ENCODE assay signal across 1 cellular context in genomic region chr13:27151798-27152599, GRCh38.
TF ChIP-seq lines count a peak whose summit lies in the region.

No MANE protein-coding gene starts in this region.

TF ChIP-seq in HEK293, 187 proteins besides CTCF, POLR2A, EP300 and RAD21 (continued from another document):
- TF ChIP-seq, protein P1, sequence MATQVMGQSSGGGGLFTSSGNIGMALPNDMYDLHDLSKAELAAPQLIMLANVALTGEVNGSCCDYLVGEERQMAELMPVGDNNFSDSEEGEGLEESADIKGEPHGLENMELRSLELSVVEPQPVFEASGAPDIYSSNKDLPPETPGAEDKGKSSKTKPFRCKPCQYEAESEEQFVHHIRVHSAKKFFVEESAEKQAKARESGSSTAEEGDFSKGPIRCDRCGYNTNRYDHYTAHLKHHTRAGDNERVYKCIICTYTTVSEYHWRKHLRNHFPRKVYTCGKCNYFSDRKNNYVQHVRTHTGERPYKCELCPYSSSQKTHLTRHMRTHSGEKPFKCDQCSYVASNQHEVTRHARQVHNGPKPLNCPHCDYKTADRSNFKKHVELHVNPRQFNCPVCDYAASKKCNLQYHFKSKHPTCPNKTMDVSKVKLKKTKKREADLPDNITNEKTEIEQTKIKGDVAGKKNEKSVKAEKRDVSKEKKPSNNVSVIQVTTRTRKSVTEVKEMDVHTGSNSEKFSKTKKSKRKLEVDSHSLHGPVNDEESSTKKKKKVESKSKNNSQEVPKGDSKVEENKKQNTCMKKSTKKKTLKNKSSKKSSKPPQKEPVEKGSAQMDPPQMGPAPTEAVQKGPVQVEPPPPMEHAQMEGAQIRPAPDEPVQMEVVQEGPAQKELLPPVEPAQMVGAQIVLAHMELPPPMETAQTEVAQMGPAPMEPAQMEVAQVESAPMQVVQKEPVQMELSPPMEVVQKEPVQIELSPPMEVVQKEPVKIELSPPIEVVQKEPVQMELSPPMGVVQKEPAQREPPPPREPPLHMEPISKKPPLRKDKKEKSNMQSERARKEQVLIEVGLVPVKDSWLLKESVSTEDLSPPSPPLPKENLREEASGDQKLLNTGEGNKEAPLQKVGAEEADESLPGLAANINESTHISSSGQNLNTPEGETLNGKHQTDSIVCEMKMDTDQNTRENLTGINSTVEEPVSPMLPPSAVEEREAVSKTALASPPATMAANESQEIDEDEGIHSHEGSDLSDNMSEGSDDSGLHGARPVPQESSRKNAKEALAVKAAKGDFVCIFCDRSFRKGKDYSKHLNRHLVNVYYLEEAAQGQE (tag by site-specific recombination; IDR thresholded peaks at IDR 0.05): no peak
- TF ChIP-seq ZNF704 (tag by site-specific recombination; IDR thresholded peaks at IDR 0.05) (no peak), ZNF521 (tag by site-specific recombination; IDR thresholded peaks at IDR 0.05) (no peak), TRIM28 (IDR thresholded peaks at IDR 0.05; ENCODE audit: borderline replicate concordance, low read length) (no peak), GLIS1 (tag by site-specific recombination; IDR thresholded peaks at IDR 0.05) (no peak), KLF1 (tag by site-specific recombination; IDR thresholded peaks at IDR 0.05) (0 out of 2 replicates have a peak, but pooled peaks have one; percentile 34), ZBTB44 (tag by site-specific recombination; IDR thresholded peaks at IDR 0.05) (no peak), ZNF10 (tag by site-specific recombination; IDR thresholded peaks at IDR 0.05) (no peak), ZNF692 (tag by site-specific recombination; IDR thresholded peaks at IDR 0.05) (no peak), ZNF670 (tag by site-specific recombination; IDR thresholded peaks at IDR 0.05; ENCODE audit: low read depth) (no peak), ZNF747 (tag by site-specific recombination; IDR thresholded peaks at IDR 0.05) (no peak), ZSCAN30 (tag by site-specific recombination; IDR thresholded peaks at IDR 0.05) (no peak)
